Comparison of ENCODE assay signal across 5 cellular contexts in the genomic region with DNA sequence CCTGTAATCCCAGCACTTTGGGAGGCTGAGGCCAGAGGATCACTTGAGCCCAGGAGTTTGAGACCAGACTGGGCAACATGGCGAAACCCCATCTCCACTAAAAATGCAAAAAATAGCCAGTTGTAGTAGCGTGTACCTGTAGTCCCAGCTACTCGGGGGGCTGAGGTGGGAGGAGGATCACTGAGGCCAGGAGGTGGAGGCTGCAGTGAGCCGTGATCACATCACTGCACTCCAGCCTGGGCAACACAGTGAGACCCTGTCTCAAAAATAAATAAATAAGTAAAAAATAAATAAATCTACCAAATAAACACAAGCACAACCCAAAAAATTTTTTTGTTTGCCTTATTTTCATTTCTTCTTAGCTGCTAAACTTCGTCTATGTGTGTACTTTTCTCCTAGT. TPM values are rescaled to one million over a fixed set of nuclear protein-coding genes. Genes with fewer than 3 reads are reported as not detected.
DNase-seq lines count a peak whose midpoint lies in the region; ATAC-seq, FAIRE-seq and TF ChIP-seq lines count a peak whose summit lies in the region.
"Not testable (repeated sequence)": the region's sequence is repeated elsewhere in the genome, so short reads cannot be mapped to it uniquely, and the experiment has no call there.

No MANE protein-coding gene starts in this region.

- not testable (repeated sequence) for H3K4me1 ChIP-seq in HEK293 (ENCODE audit: control insufficient read depth, insufficient read depth, low read length); trophoblast cell (ENCODE audit: control insufficient read depth in 1 of 2, insufficient read depth in 2 of 2, low read length in 2 of 2)
- H3K4me1 ChIP-seq in HepG2 (ENCODE audit: insufficient read depth, low read length), result peaks cover 35% of the 10 kb centered on the region

- not testable (repeated sequence) for H3K27me3 ChIP-seq in HepG2 (ENCODE audit: control insufficient read depth in 1 of 2, insufficient read depth in 2 of 2, low read length in 2 of 2); trophoblast cell (ENCODE audit: insufficient read depth, low read length)

- H2BK120ac ChIP-seq in trophoblast cell (ENCODE audit: insufficient read depth, low read length, poor library complexity), result not testable (repeated sequence)

- H3K36me3 ChIP-seq in HEK293 (ENCODE audit: control insufficient read depth in 2 of 2, insufficient read depth in 1 of 2, low read length in 2 of 2); HepG2 (replicated peaks in 1 of 2; ENCODE audit: control insufficient read depth in 1 of 2, insufficient read depth in 2 of 2, low read length in 2 of 2); trophoblast cell (ENCODE audit: control insufficient read depth in 1 of 2, insufficient read depth in 2 of 2, low read length in 2 of 2): not testable (repeated sequence)

- ATAC-seq in WTC11, HepG2: not testable (repeated sequence)

- H3K4ac ChIP-seq in trophoblast cell (ENCODE audit: low read depth, low read length), result peak overlapping the region; percentile 93

- not testable (repeated sequence) for H4K8ac ChIP-seq in trophoblast cell (ENCODE audit: low read depth, low read length)

- not testable (repeated sequence) for H2BK5ac ChIP-seq in trophoblast cell (ENCODE audit: low read depth, low read length, poor library complexity)

- not testable (repeated sequence) for FAIRE-seq in HepG2 (lab: Jason Lieb, UNC)

- not testable (repeated sequence) for H3K14ac ChIP-seq in trophoblast cell (ENCODE audit: low read length)

- not testable (repeated sequence) for H3K23ac ChIP-seq in trophoblast cell (ENCODE audit: low read length)

- H3K79me1 ChIP-seq in trophoblast cell (ENCODE audit: low read length), result not testable (repeated sequence)

- not testable (repeated sequence) for H3K27ac ChIP-seq in HEK293 (ENCODE audit: extremely low read depth, low read depth, low read length); HepG2 (ENCODE audit: extremely low read length, insufficient read depth, low read length); trophoblast cell (ENCODE audit: low read depth, low read length)

- not testable (repeated sequence) for H3K4me2 ChIP-seq in HepG2 (ENCODE audit: low read depth, low read length); trophoblast cell (ENCODE audit: low read length)

- peaks cover 13% of the 10 kb centered on the region for H3K4me1 Mint-ChIP-seq in WTC11
- H3K4me1 Mint-ChIP-seq in activated CD4-positive, alpha-beta T cell treated with anti-CD3 and anti-CD28 coated beads, Interleukin-2, amount 10 ng/mL, durations not matched to agents 24 days and 14 days, result not testable (repeated sequence)

- H3K79me2 ChIP-seq in HepG2 (ENCODE audit: insufficient read depth, low read length), result peaks cover 70% of the 10 kb centered on the region
- H3K79me2 ChIP-seq in trophoblast cell (ENCODE audit: control insufficient read depth, insufficient read depth, low read length, poor library complexity), result not testable (repeated sequence)

- CTCF ChIA-PET in HEK293 (lab: Yijun Ruan, JAX); WTC11 (lab: Charles Lee); HepG2 (lab: Yijun Ruan, JAX; ENCODE audit: low intra/inter-chr PET ratio, low total read pairs): not testable (repeated sequence)

- not testable (repeated sequence) for DNase-seq in WTC11 (ENCODE audit: low spot score); HepG2 (ENCODE audit: low spot score); trophoblast cell
- DNase-seq in activated CD4-positive, alpha-beta T cell treated with anti-CD3 and anti-CD28 coated beads, Interleukin-2, amount 10 ng/mL, durations not matched to agents 24 days and 14 days, result peak; percentile 11

- H2AFZ ChIP-seq in HepG2 (ENCODE audit: low read length); trophoblast cell (ENCODE audit: insufficient read depth, low read length, poor library complexity): not testable (repeated sequence)

- TF ChIP-seq RAD21 in HepG2 (CRISPR knock-in tag; IDR thresholded peaks at IDR 0.05), result not testable (repeated sequence)

- H3K9me3 ChIP-seq in HEK293 (ENCODE audit: control insufficient read depth, insufficient read depth, low read depth, low read length); trophoblast cell (ENCODE audit: insufficient read depth, low read depth, low read length): not testable (repeated sequence)
- H3K9me3 ChIP-seq in HepG2 (ENCODE audit: low read length), result peaks cover 14% of the 10 kb centered on the region; the same call in 1 of the 2 replicates

- H3K4me3 ChIP-seq in HEK293 (ENCODE audit: low read depth, low read length); HepG2 (replicated peaks in 1 of 3; ENCODE audit: insufficient read depth in 1 of 3, low read depth in 2 of 3, low read length in 3 of 3); trophoblast cell (ENCODE audit: low read depth, low read length): not testable (repeated sequence)

- not testable (repeated sequence) for H4K12ac ChIP-seq in trophoblast cell (ENCODE audit: low read depth, low read length)

- H3K27ac Mint-ChIP-seq in WTC11; activated CD4-positive, alpha-beta T cell treated with anti-CD3 and anti-CD28 coated beads, Interleukin-2, amount 10 ng/mL, durations not matched to agents 24 days and 14 days: not testable (repeated sequence)

- peaks cover 27% of the 10 kb centered on the region for H3K9me3 Mint-ChIP-seq in WTC11
- peaks cover 14% of the 10 kb centered on the region for H3K9me3 Mint-ChIP-seq in activated CD4-positive, alpha-beta T cell treated with anti-CD3 and anti-CD28 coated beads, Interleukin-2, amount 10 ng/mL, durations not matched to agents 24 days and 14 days

- H3K4me3 Mint-ChIP-seq in WTC11; activated CD4-positive, alpha-beta T cell treated with anti-CD3 and anti-CD28 coated beads, Interleukin-2, amount 10 ng/mL, durations not matched to agents 24 days and 14 days: not testable (repeated sequence)

- not testable (repeated sequence) for H2BK12ac ChIP-seq in trophoblast cell (ENCODE audit: low read length)

- not testable (repeated sequence) for TF ChIP-seq CTCF in HEK293 (tag by site-specific recombination; IDR thresholded peaks at IDR 0.05); WTC11 (IDR thresholded peaks at IDR 0.05); HepG2 (CRISPR knock-in tag; IDR thresholded peaks at IDR 0.05)

- H3K18ac ChIP-seq in trophoblast cell (ENCODE audit: low read length), result not testable (repeated sequence)

- H4K20me1 ChIP-seq in HepG2 (ENCODE audit: insufficient read depth, low read length), result not testable (repeated sequence)

- intact Hi-C loops in activated CD4-positive, alpha-beta T cell treated with anti-CD3 and anti-CD28 coated beads, Interleukin-2, amount 10 ng/mL, durations not matched to agents 24 days and 14 days (cut with micrococcal nuclease); HepG2 (cut with micrococcal nuclease; ENCODE audit: unreplicated experiment): not testable (repeated sequence)

- not testable (repeated sequence) for TF ChIP-seq POLR2A in HepG2 (IDR thresholded peaks at IDR 0.05; ENCODE audit: insufficient read depth in 1 of 2, low read depth in 2 of 2, low read length in 2 of 2)

- not testable (repeated sequence) for H4K91ac ChIP-seq in trophoblast cell (ENCODE audit: low read depth, low read length)

- in situ Hi-C loops in HepG2 (cut with HindIII; ENCODE audit: extremely low pct_ligation_motif_present, low pct_unique_long_range_greater_than_20kb), result not testable (repeated sequence)

- TF ChIP-seq EP300 in HepG2 (IDR thresholded peaks at IDR 0.05; ENCODE audit: low read depth in 2 of 2, low read length in 2 of 2); HepG2 (CRISPR knock-in tag; IDR thresholded peaks at IDR 0.05; ENCODE audit: borderline replicate concordance): not testable (repeated sequence)

- H3K27me3 Mint-ChIP-seq in WTC11 (ENCODE audit: low read depth); activated CD4-positive, alpha-beta T cell treated with anti-CD3 and anti-CD28 coated beads, Interleukin-2, amount 10 ng/mL, durations not matched to agents 24 days and 14 days: not testable (repeated sequence)

- 94% methylated on average over 5 of the region's 5 CpGs for WGBS in HepG2 (ENCODE audit: low lambda C conversion rate)
- no CpG with 5 or more reads among the region's 5 CpGs for WGBS in trophoblast cell (ENCODE audit: extremely low coverage, insufficient coverage, insufficient read length)

- not testable (repeated sequence) for BruUV-seq in HepG2 (replicated peaks; lab: Mats Ljungman, UMichigan)

- not testable (repeated sequence) for H3K9ac ChIP-seq in HepG2 (ENCODE audit: insufficient read depth, low read depth, low read length); trophoblast cell (ENCODE audit: low read length)

- H2AK5ac ChIP-seq in trophoblast cell (ENCODE audit: low read length), result not testable (repeated sequence)

- H3K36me3 Mint-ChIP-seq in WTC11, result peaks cover 31% of the 10 kb centered on the region
- H3K36me3 Mint-ChIP-seq in activated CD4-positive, alpha-beta T cell treated with anti-CD3 and anti-CD28 coated beads, Interleukin-2, amount 10 ng/mL, durations not matched to agents 24 days and 14 days (ENCODE audit: low read depth), result not testable (repeated sequence)

- POLR2A ChIA-PET in HEK293 (lab: Yijun Ruan, JAX); WTC11 (lab: Charles Lee); HepG2 (lab: Yijun Ruan, JAX): not testable (repeated sequence)

RNA-seq across cellular contexts. Expression of a gene that starts 34.0 kb away (rescaled TPM):
- total RNA-seq in WTC11 (2021) (79.1 to 81.8 TPM (median 79.6 TPM) in 3 replicates), HepG2 (2016; rRNA removed; fragmentation: Illumina TruSeq; extraction: Trizol) (27.1 and 41.3 TPM in 2 replicates)
- total RNA-seq in activated CD4-positive, alpha-beta T cell treated with anti-CD3 and anti-CD28 coated beads, Interleukin-2, amount 10 ng/mL, durations not matched to agents 24 days and 14 days, result 0.14 and 0.24 TPM in 2 replicates
- 2.3 and 3.3 TPM in 2 replicates for total RNA-seq in HepG2 (2016; cell fraction: cytosol; rRNA removed; fragmentation: Illumina TruSeq; extraction: Trizol; ENCODE audit: low read depth)
- total RNA-seq in HepG2 (2016; cell fraction: insoluble cytoplasmic fraction; rRNA removed; fragmentation: Illumina TruSeq; extraction: Trizol), result 27.1 and 40.1 TPM in 2 replicates
- 10.8 and 11.9 TPM in 2 replicates for total RNA-seq in HepG2 (2016; cell fraction: membrane; rRNA removed; fragmentation: Illumina TruSeq; extraction: Trizol)
- total RNA-seq in HepG2 (2016; cell fraction: nucleus; rRNA removed; fragmentation: Illumina TruSeq; extraction: Trizol), result 28.0 and 31.5 TPM in 2 replicates
- polyA plus RNA-seq in HepG2 (2011; rRNA removed), result 21.6 and 24.1 TPM in 2 replicates
- 10.5 and 18.1 TPM in 2 replicates for polyA plus RNA-seq in HepG2 (2011; cell fraction: cytosol; rRNA removed)
- polyA plus RNA-seq in HepG2 (2011; cell fraction: nucleus; rRNA removed), result 12.7 and 16.6 TPM in 2 replicates
- 28.0 and 34.5 TPM in 2 replicates for polyA plus RNA-seq in HepG2 (2012)
- polyA plus RNA-seq in HepG2 (2016; cell fraction: cytosol; fragmentation: Illumina TruSeq; extraction: Trizol; ENCODE audit: low read depth), result 1.2 and 1.5 TPM in 2 replicates
- 31.4 and 32.8 TPM in 2 replicates for polyA plus RNA-seq in HepG2 (2016; cell fraction: insoluble cytoplasmic fraction; fragmentation: Illumina TruSeq; extraction: Trizol; ENCODE audit: low read depth)
- 5.1 and 5.4 TPM in 2 replicates for polyA plus RNA-seq in HepG2 (2016; cell fraction: membrane; fragmentation: Illumina TruSeq; extraction: Trizol; ENCODE audit: low read depth)
- polyA plus RNA-seq in HepG2 (2016; cell fraction: nucleus; fragmentation: Illumina TruSeq; extraction: Trizol; ENCODE audit: insufficient read depth, low read depth), result 22.9 and 23.6 TPM in 2 replicates
- polyA minus RNA-seq in HepG2 (2011; rRNA and poly(A)+ RNA removed; ENCODE audit: low replicate concordance), result 8.9 and 25.8 TPM in 2 replicates
- 21.8 and 28.5 TPM in 2 replicates for polyA minus RNA-seq in HepG2 (2011; cell fraction: cytosol; rRNA and poly(A)+ RNA removed)
- polyA minus RNA-seq in HepG2 (2011; cell fraction: nucleus; rRNA and poly(A)+ RNA removed), result 101 and 102 TPM in 2 replicates
- polyA plus RNA-seq in trophoblast cell (2013), result 82.4 and 84.4 TPM in 2 replicates
